8 cellular contexts compared by ENCODE assay signal in the genomic region with DNA sequence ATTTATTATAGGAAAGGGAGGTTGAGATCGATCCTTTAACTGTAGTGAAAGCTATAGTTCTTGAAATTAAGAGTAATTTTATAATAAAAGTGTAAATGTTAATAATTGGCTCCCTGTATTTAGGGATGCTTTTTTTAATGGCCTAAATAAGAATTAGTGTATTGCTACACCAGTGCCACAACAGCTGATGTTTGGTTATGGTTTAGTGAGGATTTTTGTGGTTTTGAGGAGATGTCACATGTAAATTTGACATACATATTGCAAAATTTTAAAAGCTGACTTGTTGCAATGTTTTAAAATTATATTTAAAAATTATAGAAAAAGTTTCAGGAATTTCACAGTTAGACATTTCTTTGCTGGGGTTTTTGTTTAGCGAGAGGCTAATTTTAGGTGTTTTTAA. TPM values are rescaled to one million over a fixed set of nuclear protein-coding genes. Genes with fewer than 3 reads are reported as not detected.
A peak's percentile ranks its signal among the peaks of the same experiment; 100 is the strongest.
DNase-seq lines count a peak whose midpoint lies in the region; ATAC-seq lines count a peak whose summit lies in the region.

No MANE protein-coding gene starts in this region.

- H3K9me3 ChIP-seq in iPS-18c (ENCODE audit: control insufficient read depth, insufficient read depth, low read length) (peaks cover 3% of the 10 kb centered on the region), thymus (ENCODE audit: control insufficient read depth) (no peaks in the 10 kb centered on the region)

- peaks cover 41% of the 10 kb centered on the region for H3K4me1 Mint-ChIP-seq in activated CD4-positive, alpha-beta T cell treated with anti-CD3 and anti-CD28 coated beads, Interleukin-2, amount 10 ng/mL, durations not matched to agents 24 days and 14 days
- H3K4me1 Mint-ChIP-seq in activated CD4-positive, alpha-beta memory T cell treated with anti-CD3 and anti-CD28 coated beads for 36 hours (ENCODE audit: low read depth), result peaks cover 48% of the 10 kb centered on the region

- POLR2A ChIA-PET in activated CD4-positive, alpha-beta memory T cell treated with anti-CD3 and anti-CD28 coated beads for 36 hours (lab: Charles Lee), result interaction anchor here (1.0 to 1.3 kb wide), 3 partner anchors 133 to 350 kb away, joined by 3 to 8 read pairs (median 5); a partner anchor contains a TSS

- H3K27me3 ChIP-seq in thymus (ENCODE audit: control insufficient read depth, insufficient read depth), result no peaks in the 10 kb centered on the region

- H3K27ac ChIP-seq in thymus (ENCODE audit: low read depth), result no peak overlapping the region

- H3K4me3 ChIP-seq in iPS-18c (ENCODE audit: insufficient read depth, low read depth, low read length), result peak overlapping the region; percentile 90
- H3K4me3 ChIP-seq in thymus (ENCODE audit: low read length), result peak overlapping the region; percentile 73

- WGBS in thymus, result 77% methylated on average over 2 of the region's 2 CpGs

- intact Hi-C loops in activated CD4-positive, alpha-beta T cell treated with anti-CD3 and anti-CD28 coated beads, Interleukin-2, amount 10 ng/mL, durations not matched to agents 24 days and 14 days (cut with micrococcal nuclease), result loop anchor here (1.0 to 10.0 kb wide), 4 partner anchors 290 to 597 kb away; a partner anchor contains a TSS
- intact Hi-C loops in activated CD4-positive, alpha-beta memory T cell treated with anti-CD3 and anti-CD28 coated beads for 36 hours (cut with micrococcal nuclease), result loop anchor here (2.0 to 5.0 kb wide), 3 partner anchors 17 to 790 kb away; a partner anchor contains a TSS

- CTCF ChIA-PET in activated CD4-positive, alpha-beta memory T cell treated with anti-CD3 and anti-CD28 coated beads for 36 hours (lab: Charles Lee), result interaction anchor here (0.9 to 4.9 kb wide), 7 partner anchors 14 to 191 kb away, joined by 3 to 38 read pairs (median 3); a partner anchor contains a TSS

- H3K36me3 ChIP-seq in thymus (ENCODE audit: control insufficient read depth, insufficient read depth), result no peaks in the 10 kb centered on the region

- ATAC-seq in HG03045 (IDR thresholded peaks at IDR 0.05; ENCODE audit: unreplicated experiment), result no peak

- no peaks in the 10 kb centered on the region for H3K27me3 Mint-ChIP-seq in activated CD4-positive, alpha-beta T cell treated with anti-CD3 and anti-CD28 coated beads, Interleukin-2, amount 10 ng/mL, durations not matched to agents 24 days and 14 days
- H3K27me3 Mint-ChIP-seq in activated CD4-positive, alpha-beta memory T cell treated with anti-CD3 and anti-CD28 coated beads for 36 hours, result no peaks in the 10 kb centered on the region

- no peak for DNase-seq in activated CD4-positive, alpha-beta T cell treated with anti-CD3 and anti-CD28 coated beads, Interleukin-2, amount 10 ng/mL, durations not matched to agents 24 days and 14 days
- DNase-seq in activated CD4-positive, alpha-beta T cell treated with anti-CD3 and anti-CD28 coated beads for 4 hours, result no peak
- DNase-seq in activated CD4-positive, alpha-beta memory T cell treated with anti-CD3 and anti-CD28 coated beads for 36 hours, result no peak
- DNase-seq in NCI-H1930 (lab: John Stamatoyannopoulos, UW) (no peak), cerebellar cortex (ENCODE audit: low spot score) (no peak)

- peaks cover 7% of the 10 kb centered on the region for H3K4me1 ChIP-seq in thymus (ENCODE audit: control insufficient read depth, insufficient read depth, low read length)

- H3K9me3 Mint-ChIP-seq in activated CD4-positive, alpha-beta T cell treated with anti-CD3 and anti-CD28 coated beads, Interleukin-2, amount 10 ng/mL, durations not matched to agents 24 days and 14 days, result no peaks in the 10 kb centered on the region
- no peaks in the 10 kb centered on the region for H3K9me3 Mint-ChIP-seq in activated CD4-positive, alpha-beta memory T cell treated with anti-CD3 and anti-CD28 coated beads for 36 hours

- peak overlapping the region; percentile 0 for H3K27ac Mint-ChIP-seq in activated CD4-positive, alpha-beta T cell treated with anti-CD3 and anti-CD28 coated beads, Interleukin-2, amount 10 ng/mL, durations not matched to agents 24 days and 14 days
- peak overlapping the region; percentile 63 for H3K27ac Mint-ChIP-seq in activated CD4-positive, alpha-beta memory T cell treated with anti-CD3 and anti-CD28 coated beads for 36 hours

- H3K4me3 Mint-ChIP-seq in activated CD4-positive, alpha-beta T cell treated with anti-CD3 and anti-CD28 coated beads, Interleukin-2, amount 10 ng/mL, durations not matched to agents 24 days and 14 days, result peak overlapping the region; percentile 81
- H3K4me3 Mint-ChIP-seq in activated CD4-positive, alpha-beta memory T cell treated with anti-CD3 and anti-CD28 coated beads for 36 hours, result peak overlapping the region; percentile 96

- peaks cover 39% of the 10 kb centered on the region for H3K36me3 Mint-ChIP-seq in activated CD4-positive, alpha-beta T cell treated with anti-CD3 and anti-CD28 coated beads, Interleukin-2, amount 10 ng/mL, durations not matched to agents 24 days and 14 days (ENCODE audit: low read depth)
- peaks cover 35% of the 10 kb centered on the region for H3K36me3 Mint-ChIP-seq in activated CD4-positive, alpha-beta memory T cell treated with anti-CD3 and anti-CD28 coated beads for 36 hours

RNA-seq across cellular contexts. Expression of a gene that starts 3.9 kb away (rescaled TPM):
- 16.4 and 18.7 TPM in 2 replicates for total RNA-seq in activated CD4-positive, alpha-beta T cell treated with anti-CD3 and anti-CD28 coated beads, Interleukin-2, amount 10 ng/mL, durations not matched to agents 24 days and 14 days
- 10 to 100 TPM; 12.3 to 13.7 TPM for total RNA-seq in activated CD4-positive, alpha-beta memory T cell treated with anti-CD3 and anti-CD28 coated beads for 36 hours
- polyA plus RNA-seq in thymus, result 21.5 TPM
